Comparison of ENCODE assay signal across 9 cellular contexts in genomic region chr1:26887125-26887524, GRCh38. TPM values are rescaled to one million over a fixed set of nuclear protein-coding genes. Genes with fewer than 3 reads are reported as not detected.
DNase-seq lines count a peak whose midpoint lies in the region; ATAC-seq and TF ChIP-seq lines count a peak whose summit lies in the region.
"Had no signal": no experiment of that assay in that cellular context is flagged by ENCODE, and none has a peak within 500 bp of the region (broad histone marks: within the 10 kb centered on the region; RNA-seq: fewer than 3 reads in every experiment).

No MANE protein-coding gene starts in this region.

- TF ChIP-seq CTCF in BE2C (IDR thresholded peaks at IDR 0.05; ENCODE audit: low read depth, low read length) (peak; percentile 45), GM23338 (conservative IDR thresholded peaks at IDR 0.05; ENCODE audit: low read depth in 2 of 2) (peak; percentile 32 to 59), activated B cell treated with CpG ODN at 0.5 μM for 24 hours (IDR thresholded peaks at IDR 0.05) (no peak), sigmoid colon (IDR thresholded peaks at IDR 0.05) (peak in 1 of 4 experiments; percentile 18)

- no peak for TF ChIP-seq EP300 in sigmoid colon (IDR thresholded peaks at IDR 0.05)

- H3K4me1 ChIP-seq in BE2C (no peaks in the 10 kb centered on the region), GM23338 (ENCODE audit: insufficient read depth) (no peaks in the 10 kb centered on the region), sigmoid colon (peaks cover 0 to 23% (median 21%) of the 10 kb centered on the region in 4 donors), right cardiac atrium (ENCODE audit: control insufficient read depth, insufficient read depth, low read length) (no peaks in the 10 kb centered on the region)

- H3K4me1 Mint-ChIP-seq in GM23338 = peaks cover 5% of the 10 kb centered on the region; the same call in 2 of the 3 replicates
- peaks cover 32% of the 10 kb centered on the region for H3K4me1 Mint-ChIP-seq in activated B cell treated with CpG ODN at 0.5 μM for 24 hours

- WGBS in sigmoid colon, 2 donors = 85 to 96% methylated on average over 1 of the region's 1 CpG
- WGBS in right cardiac atrium = 81% methylated on average over 1 of the region's 1 CpG

- H3K36me3 ChIP-seq in BE2C (peaks cover 25% of the 10 kb centered on the region), GM23338 (ENCODE audit: insufficient read depth) (peaks cover 40% of the 10 kb centered on the region), sigmoid colon (peaks cover 24 to 76% (median 51%) of the 10 kb centered on the region in 4 donors)

- H3K9me3 ChIP-seq in BE2C (no peaks in the 10 kb centered on the region), sigmoid colon (no peaks in the 10 kb centered on the region), right cardiac atrium (ENCODE audit: control insufficient read depth, low read length) (no peaks in the 10 kb centered on the region)
- H3K9me3 ChIP-seq: prostate gland had no signal

- H3K4me3 Mint-ChIP-seq in GM23338 = peak overlapping the region; percentile 32; the same call in 1 of the 3 replicates
- H3K4me3 Mint-ChIP-seq in activated B cell treated with CpG ODN at 0.5 μM for 24 hours = peak overlapping the region; percentile 55

- intact Hi-C loops in activated B cell treated with CpG ODN at 0.5 μM for 24 hours (cut with micrococcal nuclease) (no loop called here), sigmoid colon (cut with DNase I) (no loop called here), right cardiac atrium (cut with DNase I) (no loop called here)

- ATAC-seq in GM23338 = no peak
- no peak for ATAC-seq in activated B cell treated with CpG ODN at 0.5 μM for 24 hours (ENCODE audit: low read depth)
- ATAC-seq in HG02981 (IDR thresholded peaks at IDR 0.05; ENCODE audit: unreplicated experiment) = no peak
- ATAC-seq in right cardiac atrium = no peak

- no peak for TF ChIP-seq POLR2A in sigmoid colon (IDR thresholded peaks at IDR 0.05)

- H3F3A ChIP-seq in GM23338 (replicated peaks; ENCODE audit: low read depth) = peaks cover 26% of the 10 kb centered on the region

- peaks cover 63% of the 10 kb centered on the region for H3K36me3 Mint-ChIP-seq in GM23338 (ENCODE audit: low read depth)
- peaks cover 76% of the 10 kb centered on the region for H3K36me3 Mint-ChIP-seq in activated B cell treated with CpG ODN at 0.5 μM for 24 hours (ENCODE audit: low read depth)

- CTCF ChIA-PET in activated B cell treated with CpG ODN at 0.5 μM for 24 hours (lab: Charles Lee) = interaction anchor here (0.9 to 1.4 kb wide), 7 partner anchors 8 to 285 kb away, joined by 3 to 6 read pairs (median 4); no protein-coding TSS in a partner anchor

- no peaks in the 10 kb centered on the region for H3K9me3 Mint-ChIP-seq in GM23338
- no peaks in the 10 kb centered on the region for H3K9me3 Mint-ChIP-seq in activated B cell treated with CpG ODN at 0.5 μM for 24 hours

- POLR2A ChIA-PET in activated B cell treated with CpG ODN at 0.5 μM for 24 hours (lab: Charles Lee) = interaction anchor here (0.7 to 5.1 kb wide), 5 partner anchors 12 to 785 kb away, joined by 3 to 64 read pairs (median 9); partner anchors contain the start of gene IFI6

- peaks cover 9% of the 10 kb centered on the region for H3K27me3 Mint-ChIP-seq in GM23338 (ENCODE audit: insufficient read depth, low read depth, poor library complexity)
- H3K27me3 Mint-ChIP-seq in activated B cell treated with CpG ODN at 0.5 μM for 24 hours = no peaks in the 10 kb centered on the region

- no peak overlapping the region for H3K4me3 ChIP-seq in BE2C (ENCODE audit: low read depth, low read length)
- H3K4me3 ChIP-seq in GM23338 = no peak overlapping the region
- H3K4me3 ChIP-seq in sigmoid colon = no peak overlapping the region
- H3K4me3 ChIP-seq in right cardiac atrium (ENCODE audit: low read length) = no peak overlapping the region
- H3K4me3 ChIP-seq: prostate gland had no signal

- H4K20me1 ChIP-seq in GM23338 (replicated peaks; ENCODE audit: insufficient read depth) = 0 out of 2 replicates have a peak, but pooled peaks cover 6% of the 10 kb centered on the region

- H2AFZ ChIP-seq in GM23338 = no peak overlapping the region

- H3K27ac Mint-ChIP-seq in GM23338 (no peak overlapping the region), activated B cell treated with CpG ODN at 0.5 μM for 24 hours (peak overlapping the region; percentile 56)

- DNase-seq in BE2C = no peak
- peak; percentile 66 for DNase-seq in GM23338 (ENCODE audit: low spot score)
- DNase-seq in activated B cell treated with CpG ODN at 0.5 μM for 24 hours = no peak
- peak; percentile 49 for DNase-seq in kidney tubule cell (ENCODE audit: low spot score)
- no peak for DNase-seq in NCI-H526 (lab: John Stamatoyannopoulos, UW)
- DNase-seq in sigmoid colon = no peak
- DNase-seq in right cardiac atrium = no peak

- H3K79me2 ChIP-seq in GM23338 (replicated peaks; ENCODE audit: insufficient read depth) = peaks cover 10% of the 10 kb centered on the region

- H3K27ac ChIP-seq in GM23338 (ENCODE audit: low read depth) (no peak overlapping the region), sigmoid colon (no peak overlapping the region), right cardiac atrium (ENCODE audit: low read length) (no peak overlapping the region)
- H3K27ac ChIP-seq: prostate gland had no signal

- H3K4me2 ChIP-seq in GM23338 = no peak overlapping the region

- no peaks in the 10 kb centered on the region for H3K9me2 ChIP-seq in GM23338 (ENCODE audit: insufficient read depth)

- H3K27me3 ChIP-seq in BE2C = no peaks in the 10 kb centered on the region
- no peaks in the 10 kb centered on the region for H3K27me3 ChIP-seq in GM23338 (ENCODE audit: insufficient read depth)
- H3K27me3 ChIP-seq in sigmoid colon = no peaks in the 10 kb centered on the region
- no peaks in the 10 kb centered on the region for H3K27me3 ChIP-seq in right cardiac atrium (ENCODE audit: control insufficient read depth, insufficient read depth)

RNA-seq across cellular contexts. Expression of gene GPN2, which starts 3.0 kb away (rescaled TPM):
- polyA plus RNA-seq in BE2C (2012; ENCODE audit: insufficient read depth, insufficient read length, low read depth) = 22.0 TPM
- total RNA-seq in GM23338 (2014; rRNA removed; shearing (Covaris generic)) = 10.1 and 13.8 TPM in 2 replicates
- polyA plus RNA-seq in GM23338 (2016; fragmentation: Nextera tagmentation; extraction: Ambion mirVana) = 18.2 and 19.4 TPM in 2 replicates
- 42.6 and 48.6 TPM in 2 replicates for total RNA-seq in activated B cell treated with CpG ODN at 0.5 μM for 24 hours
- total RNA-seq in sigmoid colon = 10 to 100 TPM in 1 of 4 donors, 1 to 10 TPM in 3; 7.4 to 11.0 (median 9.8) TPM
- 10 to 100 TPM; 12.0 to 18.6 (median 18.5) TPM for polyA plus RNA-seq in sigmoid colon
- total RNA-seq in right cardiac atrium = 10 to 100 TPM; 14.8 to 18.4 (median 15.8) TPM
- 10.4 TPM for polyA plus RNA-seq in right cardiac atrium

RNA-seq across cellular contexts. Expression of gene GPATCH3, which starts 13.1 kb away (rescaled TPM):
- 7.7 TPM for polyA plus RNA-seq in BE2C (2012; ENCODE audit: insufficient read depth, insufficient read length, low read depth)
- 10.5 and 15.6 TPM in 2 replicates for total RNA-seq in GM23338 (2014; rRNA removed; shearing (Covaris generic))
- polyA plus RNA-seq in GM23338 (2016; fragmentation: Nextera tagmentation; extraction: Ambion mirVana) = 9.8 and 13.0 TPM in 2 replicates
- total RNA-seq in activated B cell treated with CpG ODN at 0.5 μM for 24 hours = 24.0 and 26.0 TPM in 2 replicates
- total RNA-seq in sigmoid colon = 1 to 10 TPM; 6.6 to 9.7 (median 7.5) TPM
- polyA plus RNA-seq in sigmoid colon = 10 to 100 TPM; 12.0 to 14.3 (median 12.8) TPM
- 10 to 100 TPM in 2 of 4 donors, 1 to 10 TPM in 2; 7.9 to 11.7 (median 9.8) TPM for total RNA-seq in right cardiac atrium
- polyA plus RNA-seq in right cardiac atrium = 6.0 TPM

RNA-seq across cellular contexts. Expression of gene SFN, which starts 24.2 kb away (rescaled TPM):
- polyA plus RNA-seq in BE2C (2012; ENCODE audit: insufficient read depth, insufficient read length, low read depth) = not detected
- total RNA-seq in GM23338 (2014; rRNA removed; shearing (Covaris generic)) = 2.6 and 4.1 TPM in 2 replicates
- 1.8 and 3.6 TPM in 2 replicates for polyA plus RNA-seq in GM23338 (2016; fragmentation: Nextera tagmentation; extraction: Ambion mirVana)
- total RNA-seq in activated B cell treated with CpG ODN at 0.5 μM for 24 hours = 0.22 and 0.29 TPM in 2 replicates
- 1 to 10 TPM in 2 of 4 donors, not detected in 2; 1.1 to 2.2 TPM for total RNA-seq in sigmoid colon
- 100 to 1,000 TPM; 209 to 729 (median 212) TPM for polyA plus RNA-seq in sigmoid colon
- total RNA-seq in right cardiac atrium = under 1 TPM in 2 of 4 donors, not detected in 2; 0.23 to 0.24 TPM
- 0.20 TPM for polyA plus RNA-seq in right cardiac atrium

RNA-seq across cellular contexts. Expression of gene NR0B2, which starts 26.6 kb away (rescaled TPM):
- polyA plus RNA-seq in BE2C (2012; ENCODE audit: insufficient read depth, insufficient read length, low read depth) = 1.0 TPM
- not detected in 2 replicates for total RNA-seq in GM23338 (2014; rRNA removed; shearing (Covaris generic))
- polyA plus RNA-seq in GM23338 (2016; fragmentation: Nextera tagmentation; extraction: Ambion mirVana) = 0.18 TPM in 1 of 2 replicates, not detected in the other
- total RNA-seq in activated B cell treated with CpG ODN at 0.5 μM for 24 hours = not detected in 2 replicates
- not detected for total RNA-seq in sigmoid colon
- under 1 TPM in 1 of 3 donors, not detected in 2; 0.82 TPM for polyA plus RNA-seq in sigmoid colon
- total RNA-seq in right cardiac atrium = 1 to 10 TPM; 4.2 to 9.6 (median 6.4) TPM
- 9.6 TPM for polyA plus RNA-seq in right cardiac atrium
- total RNA-seq: prostate gland had no signal

RNA-seq across cellular contexts. Expression of gene NUDC, which starts 34.4 kb away (rescaled TPM):
- polyA plus RNA-seq in BE2C (2012; ENCODE audit: insufficient read depth, insufficient read length, low read depth) = 158 TPM
- total RNA-seq in GM23338 (2014; rRNA removed; shearing (Covaris generic)) = 84.3 and 96.2 TPM in 2 replicates
- 206 and 224 TPM in 2 replicates for polyA plus RNA-seq in GM23338 (2016; fragmentation: Nextera tagmentation; extraction: Ambion mirVana)
- total RNA-seq in activated B cell treated with CpG ODN at 0.5 μM for 24 hours = 71.7 and 73.7 TPM in 2 replicates
- 10 to 100 TPM; 51.9 to 82.1 (median 59.9) TPM for total RNA-seq in sigmoid colon
- 10 to 100 TPM; 28.4 to 67.6 (median 38.4) TPM for polyA plus RNA-seq in sigmoid colon
- total RNA-seq in right cardiac atrium = 10 to 100 TPM; 71.7 to 89.1 (median 76.4) TPM
- polyA plus RNA-seq in right cardiac atrium = 83.0 TPM

Comparison
In these comparisons a context has a peak if more than half of its experiments do, and no peak if none do; other contexts are left out.
1. DNase-seq: peak in GM23338 (single experiment) and kidney tubule cell (single experiment); none in BE2C (single experiment), activated B cell treated with CpG ODN at 0.5 μM for 24 hours (single experiment), NCI-H526 (0 of 2), sigmoid colon (single experiment) and right cardiac atrium (0 of 3).